In the genomic region with DNA sequence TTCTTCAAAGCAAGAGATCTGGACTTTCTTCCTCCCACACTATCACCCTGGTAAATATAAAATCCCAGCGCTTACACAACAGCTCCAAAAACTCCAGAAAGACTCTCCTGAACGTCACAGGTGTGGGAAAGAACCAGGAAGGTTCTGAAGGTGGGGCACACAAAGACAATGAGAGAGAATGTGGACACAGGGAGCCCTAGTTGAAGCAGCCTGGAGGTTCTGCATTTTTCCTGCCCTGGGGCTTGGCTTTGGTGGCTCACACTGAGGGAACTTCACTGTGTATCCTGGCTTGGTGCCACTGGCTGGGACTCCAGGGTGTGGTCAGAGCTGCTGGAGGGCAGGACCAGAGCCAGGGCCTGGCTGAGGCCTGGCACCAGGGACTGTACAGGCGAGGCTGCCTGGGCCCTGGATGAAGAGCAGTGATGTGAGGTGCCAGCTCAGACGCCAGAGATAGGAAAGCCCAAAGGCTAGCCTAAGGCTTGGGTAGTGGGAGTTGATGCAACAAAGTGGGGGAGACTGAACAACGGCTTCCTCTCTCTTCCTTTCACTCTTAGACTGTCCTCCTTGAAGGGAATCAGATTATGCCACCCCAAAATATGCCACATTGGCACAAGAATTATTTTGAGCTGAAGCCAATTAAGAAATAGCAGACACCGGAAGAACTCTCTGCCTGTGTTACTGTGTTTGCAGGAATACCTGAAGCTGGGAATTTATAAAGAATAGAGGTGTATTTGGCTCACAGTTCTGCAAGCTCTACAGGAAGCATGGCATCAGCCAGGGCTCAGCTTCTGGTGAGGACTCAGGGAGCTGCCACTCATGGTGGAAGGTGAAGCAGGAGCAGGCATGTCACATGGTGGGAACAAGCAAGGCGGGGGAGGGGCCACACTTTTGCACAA, we compare ENCODE assay signal across 8 cellular contexts.
DNase-seq lines count a peak whose midpoint lies in the region; ATAC-seq and TF ChIP-seq lines count a peak whose summit lies in the region.

No MANE protein-coding gene starts in this region.

- no peak for ATAC-seq in HG02885 (IDR thresholded peaks at IDR 0.05; ENCODE audit: poor library complexity, unreplicated experiment)

- DNase-seq in CD1c-positive myeloid dendritic cell (ENCODE audit: extremely low spot score) (peak; percentile 83), LNCaP clone FGC (ENCODE audit: low read depth) (peak; percentile 93), anterior cingulate cortex (lab: John Stamatoyannopoulos, UW) (peak in 39 of 58 donors; percentile 4 to 78 (median 26)), hypothalamus (lab: John Stamatoyannopoulos, UW) (peak in 33 of 51 donors; percentile 6 to 69 (median 41)), RKO (ENCODE audit: low spot score) (no peak)
- no peak for DNase-seq in activated T-cell treated with anti-CD3 and anti-CD28 coated beads, Interleukin-2, amount 50 U/mL, for 1 hour

- peak overlapping the region in 20 of 21 experiments; percentile 9 to 70 (median 50) for H3K27ac ChIP-seq in skin epidermis

- TF ChIP-seq CTCF in LNCaP clone FGC (IDR thresholded peaks at IDR 0.05; ENCODE audit: control insufficient read depth, extremely low read depth, insufficient read depth) = no peak

- H3K4me3 ChIP-seq in LNCaP clone FGC (ENCODE audit: low read depth, low read length) = no peak overlapping the region
- no peak overlapping the region for H3K4me3 ChIP-seq in skin epidermis

Comparison
In these comparisons a context has a peak if more than half of its experiments do, and no peak if none do; other contexts are left out.
1. DNase-seq: peak in CD1c-positive myeloid dendritic cell (single experiment), LNCaP clone FGC (single experiment), anterior cingulate cortex (39 of 58) and hypothalamus (33 of 51); none in RKO (single experiment) and activated T-cell treated with anti-CD3 and anti-CD28 coated beads, Interleukin-2, amount 50 U/mL, for 1 hour (single experiment).